ENCODE assay signal across 8 cellular contexts in genomic region chr1:248873409-248873992, GRCh38. TPM values are rescaled to one million over a fixed set of nuclear protein-coding genes. Genes with fewer than 3 reads are reported as not detected.
DNase-seq lines count a peak whose midpoint lies in the region; ATAC-seq, FAIRE-seq and TF ChIP-seq lines count a peak whose summit lies in the region.

No MANE protein-coding gene starts in this region.

- H3K9me3 Mint-ChIP-seq in T-helper 2 cell treated with Interferon-gamma antibody and Interleukin-4, amounts not matched to agents 5 μg/mL and 100 μg/mL, for 36 hours: no peaks in the 10 kb centered on the region
- peaks cover 3% of the 10 kb centered on the region for H3K9me3 Mint-ChIP-seq in astrocyte (ENCODE audit: unreplicated experiment)

- peaks cover 12% of the 10 kb centered on the region for H3K27me3 Mint-ChIP-seq in T-helper 2 cell treated with Interferon-gamma antibody and Interleukin-4, amounts not matched to agents 5 μg/mL and 100 μg/mL, for 36 hours (ENCODE audit: low read depth)
- H3K27me3 Mint-ChIP-seq in astrocyte (ENCODE audit: low read depth, unreplicated experiment): no peaks in the 10 kb centered on the region

- ATAC-seq in GM18499 (IDR thresholded peaks at IDR 0.05; ENCODE audit: insufficient read depth, unreplicated experiment) (peak; percentile 40), HG02970 (IDR thresholded peaks at IDR 0.05; ENCODE audit: low FRiP score, unreplicated experiment) (peak; percentile 89)

- DNase-seq in NCI-H187 treated with DMSO at 0.1 percent for 48 hours (lab: John Stamatoyannopoulos, UW) (peak; percentile 45), astrocyte (ENCODE audit: low read depth) (peak; percentile 83), hippocampal formation (lab: John Stamatoyannopoulos, UW) (peak; percentile 93 to 94), retina (peak; percentile 100), epidermal melanocyte (ENCODE audit: insufficient read length, low spot score) (no peak)
- DNase-seq in T-helper 2 cell treated with Interferon-gamma antibody and Interleukin-4, amounts not matched to agents 5 μg/mL and 100 μg/mL, for 36 hours (ENCODE audit: low spot score): peak; percentile 94

- peak overlapping the region; percentile 94 for H3K4me3 Mint-ChIP-seq in T-helper 2 cell treated with Interferon-gamma antibody and Interleukin-4, amounts not matched to agents 5 μg/mL and 100 μg/mL, for 36 hours
- H3K4me3 Mint-ChIP-seq in astrocyte (ENCODE audit: unreplicated experiment): peak overlapping the region; percentile 94

- H3K79me2 ChIP-seq in astrocyte (ENCODE audit: insufficient read depth, low read length): no peaks in the 10 kb centered on the region

- peak overlapping the region; percentile 82 for H3K27ac ChIP-seq in astrocyte (ENCODE audit: low read depth, low read length)

- H4K20me1 ChIP-seq in astrocyte (ENCODE audit: insufficient read depth, low read length): no peaks in the 10 kb centered on the region

- H3K27ac Mint-ChIP-seq in T-helper 2 cell treated with Interferon-gamma antibody and Interleukin-4, amounts not matched to agents 5 μg/mL and 100 μg/mL, for 36 hours: peak overlapping the region; percentile 92
- H3K27ac Mint-ChIP-seq in astrocyte (ENCODE audit: unreplicated experiment): peak overlapping the region; percentile 97

- H3K36me3 Mint-ChIP-seq in T-helper 2 cell treated with Interferon-gamma antibody and Interleukin-4, amounts not matched to agents 5 μg/mL and 100 μg/mL, for 36 hours (ENCODE audit: low read depth): no peaks in the 10 kb centered on the region
- H3K36me3 Mint-ChIP-seq in astrocyte (ENCODE audit: low read depth, unreplicated experiment): no peaks in the 10 kb centered on the region

- no peaks in the 10 kb centered on the region for H3K36me3 ChIP-seq in astrocyte (ENCODE audit: insufficient read depth, low read length)

- peak overlapping the region; percentile 86 for H3K9ac ChIP-seq in astrocyte (ENCODE audit: low read length)

- H2AFZ ChIP-seq in astrocyte (ENCODE audit: low read depth, low read length): peak overlapping the region; percentile 81

- no peak for TF ChIP-seq CTCF in astrocyte (IDR thresholded peaks at IDR 0.05; ENCODE audit: insufficient read depth, low read depth, low read length)

- no peak for FAIRE-seq in astrocyte (lab: Jason Lieb, UNC)

- H3K4me3 ChIP-seq in astrocyte (ENCODE audit: insufficient read depth, low read depth, low read length): peak overlapping the region; percentile 67

- H3K9me3 ChIP-seq in astrocyte (ENCODE audit: insufficient read depth, low read depth, low read length): no peaks in the 10 kb centered on the region

- peak overlapping the region; percentile 88 for H3K4me2 ChIP-seq in astrocyte (ENCODE audit: low read length)

- peaks cover 22% of the 10 kb centered on the region for H3K4me1 Mint-ChIP-seq in T-helper 2 cell treated with Interferon-gamma antibody and Interleukin-4, amounts not matched to agents 5 μg/mL and 100 μg/mL, for 36 hours (ENCODE audit: low read depth)
- no peaks in the 10 kb centered on the region for H3K4me1 Mint-ChIP-seq in astrocyte (ENCODE audit: low read depth, unreplicated experiment)

- H3K27me3 ChIP-seq in astrocyte (ENCODE audit: insufficient read depth, low read length): no peaks in the 10 kb centered on the region

- H3K4me1 ChIP-seq in astrocyte (ENCODE audit: insufficient read depth, low read length): no peaks in the 10 kb centered on the region

RNA-seq across cellular contexts. Expression of gene ZNF692, which starts 14.6 kb away (rescaled TPM):
- total RNA-seq in astrocyte: 39.0 and 41.4 TPM in 2 replicates

RNA-seq across cellular contexts. Expression of gene PGBD2, which starts 32.5 kb away (rescaled TPM):
- total RNA-seq in astrocyte: 6.2 and 7.6 TPM in 2 replicates

RNA-seq across cellular contexts. Expression of gene ZNF672, which starts 35.5 kb away (rescaled TPM):
- total RNA-seq in astrocyte: 16.2 and 20.6 TPM in 2 replicates

RNA-seq across cellular contexts. Expression of gene SH3BP5L, which starts 47.8 kb away (rescaled TPM):
- 34.9 and 37.7 TPM in 2 replicates for total RNA-seq in astrocyte
